8 cellular contexts compared by ENCODE assay signal in genomic region chr2:196169521-196169920, GRCh38.
A peak's percentile ranks its signal among the peaks of the same experiment; 100 is the strongest.
DNase-seq lines count a peak whose midpoint lies in the region; ATAC-seq and TF ChIP-seq lines count a peak whose summit lies in the region.

No MANE protein-coding gene starts in this region.

- DNase-seq in NOMO-1 treated with DMSO at 0.1 percent for 48 hours (lab: John Stamatoyannopoulos, UW; ENCODE audit: unreplicated experiment) = peak; percentile 54
- DNase-seq in NOMO-1 treated with dmso at 0.1 percent for 144 hours (lab: John Stamatoyannopoulos, UW; ENCODE audit: unreplicated experiment) = no peak
- DNase-seq in SKM-1 (lab: John Stamatoyannopoulos, UW; ENCODE audit: unreplicated experiment) = peak; percentile 15
- DNase-seq in fibroblast of pulmonary artery (ENCODE audit: low read depth) = no peak
- DNase-seq in stimulated activated effector memory CD8-positive, alpha-beta T cell treated with anti-CD3 and anti-CD28 coated beads, Interleukin-12 subunit alpha, Interleukin-12 subunit beta, amount 100 ng/mL, for 72 hours (ENCODE audit: low spot score in 2 of 2) = no peak
- DNase-seq in NCI-H2081 (lab: John Stamatoyannopoulos, UW) = no peak
- no peak for DNase-seq in amniotic stem cell (lab: John Stamatoyannopoulos, UW)

- peak overlapping the region; percentile 88 for H3K4me3 ChIP-seq in fibroblast of pulmonary artery (replicated peaks; ENCODE audit: low read depth, low read length)

- H3K27ac Mint-ChIP-seq in stimulated activated effector memory CD8-positive, alpha-beta T cell treated with anti-CD3 and anti-CD28 coated beads, Interleukin-12 subunit alpha, Interleukin-12 subunit beta, amount 100 ng/mL, for 72 hours = peak overlapping the region; percentile 98

- peak overlapping the region; percentile 94 for H3K4me3 Mint-ChIP-seq in stimulated activated effector memory CD8-positive, alpha-beta T cell treated with anti-CD3 and anti-CD28 coated beads, Interleukin-12 subunit alpha, Interleukin-12 subunit beta, amount 100 ng/mL, for 72 hours

- no peak for TF ChIP-seq CTCF in fibroblast of pulmonary artery (IDR thresholded peaks at IDR 0.05; ENCODE audit: low read length, missing control alignments)

- peaks cover 39% of the 10 kb centered on the region for H3K4me1 Mint-ChIP-seq in stimulated activated effector memory CD8-positive, alpha-beta T cell treated with anti-CD3 and anti-CD28 coated beads, Interleukin-12 subunit alpha, Interleukin-12 subunit beta, amount 100 ng/mL, for 72 hours

- peaks cover 71% of the 10 kb centered on the region for H3K36me3 Mint-ChIP-seq in stimulated activated effector memory CD8-positive, alpha-beta T cell treated with anti-CD3 and anti-CD28 coated beads, Interleukin-12 subunit alpha, Interleukin-12 subunit beta, amount 100 ng/mL, for 72 hours

- no peak for ATAC-seq in stimulated activated effector memory CD8-positive, alpha-beta T cell treated with anti-CD3 and anti-CD28 coated beads, Interleukin-12 subunit alpha, Interleukin-12 subunit beta, amount 100 ng/mL, for 72 hours
- no peak for ATAC-seq in HG02970 (IDR thresholded peaks at IDR 0.05; ENCODE audit: low FRiP score, unreplicated experiment)

- no peaks in the 10 kb centered on the region for H3K9me3 Mint-ChIP-seq in stimulated activated effector memory CD8-positive, alpha-beta T cell treated with anti-CD3 and anti-CD28 coated beads, Interleukin-12 subunit alpha, Interleukin-12 subunit beta, amount 100 ng/mL, for 72 hours

Comparison
In these comparisons a context has a peak if more than half of its experiments do, and no peak if none do; other contexts are left out.
1. DNase-seq: peak in NOMO-1 treated with DMSO at 0.1 percent for 48 hours (single experiment) and SKM-1 (single experiment); none in NOMO-1 treated with dmso at 0.1 percent for 144 hours (single experiment), fibroblast of pulmonary artery (single experiment), stimulated activated effector memory CD8-positive, alpha-beta T cell treated with anti-CD3 and anti-CD28 coated beads, Interleukin-12 subunit alpha, Interleukin-12 subunit beta, amount 100 ng/mL, for 72 hours (0 of 2), NCI-H2081 (0 of 2) and amniotic stem cell (single experiment).